8 cellular contexts compared by ENCODE assay signal in the genomic region with DNA sequence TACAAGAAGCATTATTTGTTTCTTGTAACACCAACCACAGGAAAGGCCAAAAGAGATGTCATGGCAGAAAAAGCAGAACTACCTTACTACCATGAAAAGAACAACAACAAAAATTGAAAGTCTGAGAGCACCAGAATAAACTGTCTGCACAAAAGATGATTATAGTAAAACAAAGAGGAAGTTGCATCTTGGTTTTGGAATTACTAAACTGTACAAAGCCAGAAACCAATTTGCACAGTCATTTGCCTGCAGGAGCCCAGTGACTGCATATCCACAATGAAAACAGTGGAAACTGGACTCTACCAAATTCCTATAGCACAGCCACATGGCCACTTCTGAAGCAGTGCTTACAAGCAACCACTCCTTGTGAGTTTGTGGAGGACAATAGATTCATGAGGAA.
A peak's percentile ranks its signal among the peaks of the same experiment; 100 is the strongest.
DNase-seq lines count a peak whose midpoint lies in the region; ATAC-seq and TF ChIP-seq lines count a peak whose summit lies in the region.

No MANE protein-coding gene starts in this region.

- peak in 1 of 3 donors; percentile 23 for DNase-seq in CD4-positive, CD25-positive, alpha-beta regulatory T cell
- DNase-seq in activated CD4-positive, alpha-beta memory T cell treated with anti-CD3 and anti-CD28 coated beads for 36 hours = peak; percentile 28
- DNase-seq in pons (ENCODE audit: low spot score) (peak; percentile 91), progenitor cell of endocrine pancreas (ENCODE audit: low spot score, unreplicated experiment) (no peak), posterior vena cava (ENCODE audit: low spot score) (no peak), breast epithelium (ENCODE audit: low spot score in 2 of 2) (no peak)

- H3K27ac ChIP-seq in CD4-positive, CD25-positive, alpha-beta regulatory T cell (ENCODE audit: insufficient read depth, low read length, poor library complexity, severe bottlenecking) = no peak overlapping the region
- H3K27ac ChIP-seq in breast epithelium = no peak overlapping the region

- CTCF ChIA-PET in activated CD4-positive, alpha-beta memory T cell treated with anti-CD3 and anti-CD28 coated beads for 36 hours (lab: Charles Lee) = no interaction called here

- intact Hi-C loops in activated CD4-positive, alpha-beta memory T cell treated with anti-CD3 and anti-CD28 coated beads for 36 hours (cut with micrococcal nuclease) = loop anchor here (10.0 kb wide), 1 partner anchor 177 kb away; no protein-coding TSS in a partner anchor
- intact Hi-C loops in posterior vena cava (cut with DNase I) = no loop called here
- intact Hi-C loops in breast epithelium (cut with DNase I; ENCODE audit: low total_unique reads) = no loop called here

- ATAC-seq in CD4-positive, CD25-positive, alpha-beta regulatory T cell (ENCODE audit: low read depth in 2 of 2) = peak; percentile 12 to 31
- ATAC-seq in GM19395 (IDR thresholded peaks at IDR 0.05; ENCODE audit: unreplicated experiment) (peak; percentile 85), HG03280 (IDR thresholded peaks at IDR 0.05; ENCODE audit: unreplicated experiment) (peak; percentile 75)

- H3K4me3 ChIP-seq in CD4-positive, CD25-positive, alpha-beta regulatory T cell (ENCODE audit: low read depth, low read length) = no peak overlapping the region
- no peak overlapping the region for H3K4me3 ChIP-seq in breast epithelium

- POLR2A ChIA-PET in activated CD4-positive, alpha-beta memory T cell treated with anti-CD3 and anti-CD28 coated beads for 36 hours (lab: Charles Lee) = no interaction called here

- H3K27me3 Mint-ChIP-seq in CD4-positive, CD25-positive, alpha-beta regulatory T cell = no peaks in the 10 kb centered on the region
- no peaks in the 10 kb centered on the region for H3K27me3 Mint-ChIP-seq in activated CD4-positive, alpha-beta memory T cell treated with anti-CD3 and anti-CD28 coated beads for 36 hours
- no peaks in the 10 kb centered on the region for H3K27me3 Mint-ChIP-seq in progenitor cell of endocrine pancreas

- H3K9me3 ChIP-seq in CD4-positive, CD25-positive, alpha-beta regulatory T cell (ENCODE audit: control insufficient read depth in 2 of 2, low read length in 2 of 2) = no peaks in the 10 kb centered on the region
- H3K9me3 ChIP-seq in breast epithelium = no peaks in the 10 kb centered on the region

- H3K27me3 ChIP-seq in CD4-positive, CD25-positive, alpha-beta regulatory T cell (ENCODE audit: control insufficient read depth, insufficient read depth, low read length) = no peaks in the 10 kb centered on the region
- H3K27me3 ChIP-seq in breast epithelium = no peaks in the 10 kb centered on the region

- TF ChIP-seq CTCF in progenitor cell of endocrine pancreas (IDR thresholded peaks at IDR 0.05; ENCODE audit: unreplicated experiment) = no peak
- no peak for TF ChIP-seq CTCF in breast epithelium (IDR thresholded peaks at IDR 0.05)

- H3K4me1 ChIP-seq in CD4-positive, CD25-positive, alpha-beta regulatory T cell (ENCODE audit: control insufficient read depth, insufficient read depth, low read length, poor library complexity, severe bottlenecking) = no peaks in the 10 kb centered on the region
- no peaks in the 10 kb centered on the region for H3K4me1 ChIP-seq in breast epithelium

- peaks cover 51% of the 10 kb centered on the region for H3K36me3 Mint-ChIP-seq in CD4-positive, CD25-positive, alpha-beta regulatory T cell
- H3K36me3 Mint-ChIP-seq in activated CD4-positive, alpha-beta memory T cell treated with anti-CD3 and anti-CD28 coated beads for 36 hours = peaks cover 29% of the 10 kb centered on the region
- peaks cover 15% of the 10 kb centered on the region for H3K36me3 Mint-ChIP-seq in progenitor cell of endocrine pancreas (ENCODE audit: insufficient read depth)

- peaks cover 0 to 12% (median 3%) of the 10 kb centered on the region in 4 donors for H3K4me1 Mint-ChIP-seq in CD4-positive, CD25-positive, alpha-beta regulatory T cell
- H3K4me1 Mint-ChIP-seq in activated CD4-positive, alpha-beta memory T cell treated with anti-CD3 and anti-CD28 coated beads for 36 hours (ENCODE audit: low read depth) = peaks cover 11% of the 10 kb centered on the region
- no peaks in the 10 kb centered on the region for H3K4me1 Mint-ChIP-seq in progenitor cell of endocrine pancreas (ENCODE audit: low read depth)

- H3K9me3 Mint-ChIP-seq in CD4-positive, CD25-positive, alpha-beta regulatory T cell = no peaks in the 10 kb centered on the region
- no peaks in the 10 kb centered on the region for H3K9me3 Mint-ChIP-seq in activated CD4-positive, alpha-beta memory T cell treated with anti-CD3 and anti-CD28 coated beads for 36 hours
- peaks cover 6% of the 10 kb centered on the region for H3K9me3 Mint-ChIP-seq in progenitor cell of endocrine pancreas (ENCODE audit: low read depth)

- TF ChIP-seq POLR2A in breast epithelium (IDR thresholded peaks at IDR 0.05) = no peak

- peaks cover 20% of the 10 kb centered on the region for H3K36me3 ChIP-seq in CD4-positive, CD25-positive, alpha-beta regulatory T cell (ENCODE audit: control insufficient read depth, insufficient read depth, low read length)
- no peaks in the 10 kb centered on the region for H3K36me3 ChIP-seq in breast epithelium

- no peak overlapping the region for H3K4me3 Mint-ChIP-seq in CD4-positive, CD25-positive, alpha-beta regulatory T cell
- no peak overlapping the region for H3K4me3 Mint-ChIP-seq in activated CD4-positive, alpha-beta memory T cell treated with anti-CD3 and anti-CD28 coated beads for 36 hours
- H3K4me3 Mint-ChIP-seq in progenitor cell of endocrine pancreas (ENCODE audit: low read depth) = no peak overlapping the region

- H3K27ac Mint-ChIP-seq in CD4-positive, CD25-positive, alpha-beta regulatory T cell = peak overlapping the region in 1 of 3 donors; percentile 1
- H3K27ac Mint-ChIP-seq in activated CD4-positive, alpha-beta memory T cell treated with anti-CD3 and anti-CD28 coated beads for 36 hours = peak overlapping the region; percentile 56
- no peak overlapping the region for H3K27ac Mint-ChIP-seq in progenitor cell of endocrine pancreas

Comparison
In these comparisons a context has a peak if more than half of its experiments do, and no peak if none do; other contexts are left out.
1. ATAC-seq: peak in every context shown above with its lines; median percentile 85 in GM19395; 75 in HG03280; 22 in CD4-positive, CD25-positive, alpha-beta regulatory T cell.
2. DNase-seq: peak in activated CD4-positive, alpha-beta memory T cell treated with anti-CD3 and anti-CD28 coated beads for 36 hours (single experiment) and pons (single experiment); none in progenitor cell of endocrine pancreas (single experiment), posterior vena cava (single experiment) and breast epithelium (0 of 2).